ENCODE assay signal across 9 cellular contexts in genomic region chr11:133577403-133577802, GRCh38. TPM values are rescaled to one million over a fixed set of nuclear protein-coding genes. Genes with fewer than 3 reads are reported as not detected.
"Had no signal": no experiment of that assay in that cellular context is flagged by ENCODE, and none has a peak within 500 bp of the region (broad histone marks: within the 10 kb centered on the region; RNA-seq: fewer than 3 reads in every experiment).

No MANE protein-coding gene starts in this region.

- H3K4me3 ChIP-seq: GM12878 had no signal

- ATAC-seq: GM12878 had no signal

- FAIRE-seq: G401.6, GM12878, GM12891, GM12892, GM18507, GM19239 had no signal

- DNase-seq: GDM1, GF-D8 had no signal

RNA-seq across cellular contexts. Expression of gene OPCML, which starts 45.1 kb away (rescaled TPM):
- total RNA-seq: G401, GM12878 had no signal
